In genomic region chr10:58653139-58653538, GRCh38 we compare ENCODE assay signal across 20 cellular contexts.
DNase-seq lines count a peak whose midpoint lies in the region; ATAC-seq and FAIRE-seq lines count a peak whose summit lies in the region.
"Had no signal": no experiment of that assay in that cellular context is flagged by ENCODE, and none has a peak within 500 bp of the region (broad histone marks: within the 10 kb centered on the region; RNA-seq: fewer than 3 reads in every experiment).

No MANE protein-coding gene starts in this region.

- peak; percentile 63 for DNase-seq in AG20443 (ENCODE audit: low spot score)
- no peak for DNase-seq in RCC 7860 (ENCODE audit: low spot score)
- peak; percentile 74 for DNase-seq in dedifferentiated amniotic fluid mesenchymal stem cell (ENCODE audit: extremely low spot score)
- peak; percentile 74 for DNase-seq in myocyte (ENCODE audit: low read depth)
- DNase-seq in activated CD4-positive, alpha-beta T cell treated with anti-CD3 and anti-CD28 coated beads for 36 hours, result no peak
- no peak for DNase-seq in NCI-H2081 (lab: John Stamatoyannopoulos, UW)
- DNase-seq: activated CD4-positive, alpha-beta T cell treated with anti-CD3 and anti-CD28 coated beads, Interleukin-2, amount 10 ng/mL, durations not matched to agents 7 days and 5 days; CD8-positive, alpha-beta T cell; dorsolateral prefrontal cortex; midbrain; NCI-H1436; NCI-H2171 treated with DMSO at 0.1 percent for 48 hours; NCI-H526 treated with DMSO at 0.1 percent for 48 hours; stimulated activated CD4-positive, alpha-beta T cell treated with anti-CD3 and anti-CD28 coated beads, Interleukin-2, amount 100 ng/mL, for 48 hours; stimulated activated naive CD4-positive, alpha-beta T cell treated with Interleukin-2 at 50 U/mL for 16 hours; T-cell; thyroid gland had no signal

- H3K4me1 Mint-ChIP-seq in activated CD4-positive, alpha-beta T cell treated with anti-CD3 and anti-CD28 coated beads for 36 hours, result no peaks in the 10 kb centered on the region
- H3K4me1 Mint-ChIP-seq: activated CD4-positive, alpha-beta T cell treated with anti-CD3 and anti-CD28 coated beads, Interleukin-2, amount 10 ng/mL, durations not matched to agents 7 days and 5 days; neural crest cell; T-cell had no signal

- H3K36me3 Mint-ChIP-seq in activated CD4-positive, alpha-beta T cell treated with anti-CD3 and anti-CD28 coated beads for 36 hours (ENCODE audit: low read depth), result no peaks in the 10 kb centered on the region
- H3K36me3 Mint-ChIP-seq: CD8-positive, alpha-beta T cell; T-cell had no signal

- no peaks in the 10 kb centered on the region for H3K9me3 Mint-ChIP-seq in activated CD4-positive, alpha-beta T cell treated with anti-CD3 and anti-CD28 coated beads for 36 hours (ENCODE audit: low read depth)
- H3K9me3 Mint-ChIP-seq: activated CD4-positive, alpha-beta T cell treated with anti-CD3 and anti-CD28 coated beads, Interleukin-2, amount 10 ng/mL, durations not matched to agents 7 days and 5 days; CD8-positive, alpha-beta T cell had no signal

- peak; percentile 16 for FAIRE-seq in RCC 7860 (lab: Jason Lieb, UNC)

- POLR2A ChIA-PET in activated CD4-positive, alpha-beta T cell treated with anti-CD3 and anti-CD28 coated beads for 36 hours (lab: Charles Lee), result no interaction called here

- CTCF ChIA-PET in activated CD4-positive, alpha-beta T cell treated with anti-CD3 and anti-CD28 coated beads for 36 hours (lab: Charles Lee), result no interaction called here

- intact Hi-C loops in activated CD4-positive, alpha-beta T cell treated with anti-CD3 and anti-CD28 coated beads for 36 hours (cut with DNase I, micrococcal nuclease), result no loop called here

- no peak overlapping the region for H3K4me3 Mint-ChIP-seq in activated CD4-positive, alpha-beta T cell treated with anti-CD3 and anti-CD28 coated beads for 36 hours
- H3K4me3 Mint-ChIP-seq: activated CD4-positive, alpha-beta T cell treated with anti-CD3 and anti-CD28 coated beads, Interleukin-2, amount 10 ng/mL, durations not matched to agents 7 days and 5 days; CD8-positive, alpha-beta T cell; neural crest cell; T-cell had no signal

- H3K27ac Mint-ChIP-seq in activated CD4-positive, alpha-beta T cell treated with anti-CD3 and anti-CD28 coated beads for 36 hours, result no peak overlapping the region
- H3K27ac Mint-ChIP-seq: activated CD4-positive, alpha-beta T cell treated with anti-CD3 and anti-CD28 coated beads, Interleukin-2, amount 10 ng/mL, durations not matched to agents 7 days and 5 days; CD8-positive, alpha-beta T cell; T-cell had no signal

- ATAC-seq in activated CD4-positive, alpha-beta T cell treated with anti-CD3 and anti-CD28 coated beads for 36 hours, result no peak
- ATAC-seq in GM21723 (IDR thresholded peaks at IDR 0.05; ENCODE audit: unreplicated experiment) (no peak), GM18868 (IDR thresholded peaks at IDR 0.05; ENCODE audit: unreplicated experiment) (no peak)
- ATAC-seq: CD8-positive, alpha-beta T cell; T-cell had no signal

- H3K27me3 Mint-ChIP-seq in activated CD4-positive, alpha-beta T cell treated with anti-CD3 and anti-CD28 coated beads for 36 hours, result no peaks in the 10 kb centered on the region
- H3K27me3 Mint-ChIP-seq: activated CD4-positive, alpha-beta T cell treated with anti-CD3 and anti-CD28 coated beads, Interleukin-2, amount 10 ng/mL, durations not matched to agents 7 days and 5 days; T-cell had no signal

Comparison
In these comparisons a context has a peak if more than half of its experiments do, and no peak if none do; other contexts are left out.
1. DNase-seq: peak in AG20443 (single experiment), dedifferentiated amniotic fluid mesenchymal stem cell (single experiment) and myocyte (single experiment); none in RCC 7860 (single experiment), activated CD4-positive, alpha-beta T cell treated with anti-CD3 and anti-CD28 coated beads for 36 hours (single experiment) and NCI-H2081 (0 of 2).